Comparison of ENCODE assay signal across 8 cellular contexts in genomic region chr1:25858906-25859789, GRCh38. TPM values are rescaled to one million over a fixed set of nuclear protein-coding genes. Genes with fewer than 3 reads are reported as not detected.
DNase-seq lines count a peak whose midpoint lies in the region; ATAC-seq and TF ChIP-seq lines count a peak whose summit lies in the region.

TSS of gene AUNIP (minus strand) at chr1:25859457. CDS start at chr1:25859357, 100 bp downstream.

- peak; percentile 82 for ATAC-seq in HG02610 (IDR thresholded peaks at IDR 0.05; ENCODE audit: unreplicated experiment)
- peak; percentile 98 to 99 for ATAC-seq in left cardiac atrium

- H3K36me3 ChIP-seq in adrenal gland (replicated peaks in 1 of 2) = peaks cover 0 to 17% of the 10 kb centered on the region in 2 donors

- TF ChIP-seq CTCF in adrenal gland (IDR thresholded peaks at IDR 0.05) = no peak
- no peak for TF ChIP-seq CTCF in progenitor cell of endocrine pancreas (IDR thresholded peaks at IDR 0.05; ENCODE audit: unreplicated experiment)

- H3K4me3 Mint-ChIP-seq in progenitor cell of endocrine pancreas (ENCODE audit: low read depth) = peak within 1 kb of the TSS; percentile 85

- H3K9me3 Mint-ChIP-seq in progenitor cell of endocrine pancreas (ENCODE audit: low read depth) = no peaks in the 10 kb centered on the region

- intact Hi-C loops in adrenal gland (cut with DNase I) (no loop called here), left cardiac atrium (cut with DNase I) (no loop called here)

- 2 to 5% (median 3%) methylated on average over 43 to 77 of the region's 77 CpGs for WGBS in adrenal gland, 4 donors

- no peaks in the 10 kb centered on the region for H3K27me3 Mint-ChIP-seq in progenitor cell of endocrine pancreas

- H3K36me3 Mint-ChIP-seq in progenitor cell of endocrine pancreas (ENCODE audit: insufficient read depth) = peaks cover 12% of the 10 kb centered on the region

- H3K27ac ChIP-seq in adrenal gland = peak within 1 kb of the TSS; percentile 66 to 86 (median 84)

- peaks cover 6 to 26% of the 10 kb centered on the region in 2 donors for H3K4me1 ChIP-seq in adrenal gland (replicated peaks in 1 of 2)

- peak within 1 kb of the TSS; percentile 94 for H3K27ac Mint-ChIP-seq in progenitor cell of endocrine pancreas

- peaks cover 22% of the 10 kb centered on the region for H3K4me1 Mint-ChIP-seq in progenitor cell of endocrine pancreas (ENCODE audit: low read depth)

- H3K4me3 ChIP-seq in GM08714 (ENCODE audit: low read length) (peak within 1 kb of the TSS; percentile 90), adrenal gland (peak within 1 kb of the TSS in 3 of 4 donors; percentile 1 to 56 (median 38))

- H3K9me3 ChIP-seq in adrenal gland (replicated peaks in 1 of 3) = no peaks in the 10 kb centered on the region

- TF ChIP-seq POLR2A in adrenal gland (IDR thresholded peaks at IDR 0.05) = peak; percentile 41 to 88

- no peaks in the 10 kb centered on the region for H3K27me3 ChIP-seq in adrenal gland

- DNase-seq in NCI-H1105 treated with DMSO at 0.1 percent for 48 hours (lab: John Stamatoyannopoulos, UW) (peak; percentile 80), T follicular helper cell (ENCODE audit: low read depth) (peak; percentile 85), adrenal gland (peak; percentile 84 to 91 (median 89)), left cardiac atrium (peak; percentile 91), progenitor cell of endocrine pancreas (ENCODE audit: low spot score, unreplicated experiment) (peak; percentile 72), ureter (ENCODE audit: low spot score) (peak; percentile 88)

RNA-seq across cellular contexts. Expression of gene AUNIP, which starts in this region (rescaled TPM):
- total RNA-seq in adrenal gland (1 to 10 TPM in 2 of 8 donors, under 1 TPM in 6; 0.24 to 1.5 (median 0.75) TPM), left cardiac atrium (under 1 TPM in 1 of 2 donors, not detected in 1; 0.53 TPM), progenitor cell of endocrine pancreas (4.7 and 5.9 TPM in 2 replicates), ureter (0.91 TPM)
- polyA plus RNA-seq in adrenal gland = 1 to 10 TPM in 1 of 3 donors, under 1 TPM in 2; 0.56 to 1.2 (median 0.74) TPM

Comparison
In these comparisons a context has a peak if more than half of its experiments do, and no peak if none do; other contexts are left out.
1. Peak in every context shown above with its lines: DNase-seq, ATAC-seq, H3K4me3 ChIP-seq and H3K27ac ChIP-seq.
2. Peak in DNase-seq and ATAC-seq in left cardiac atrium; RNA of the gene not detected or under 1 TPM.
3. Peak in DNase-seq in ureter; RNA of the gene not detected or under 1 TPM.